In the genomic region with DNA sequence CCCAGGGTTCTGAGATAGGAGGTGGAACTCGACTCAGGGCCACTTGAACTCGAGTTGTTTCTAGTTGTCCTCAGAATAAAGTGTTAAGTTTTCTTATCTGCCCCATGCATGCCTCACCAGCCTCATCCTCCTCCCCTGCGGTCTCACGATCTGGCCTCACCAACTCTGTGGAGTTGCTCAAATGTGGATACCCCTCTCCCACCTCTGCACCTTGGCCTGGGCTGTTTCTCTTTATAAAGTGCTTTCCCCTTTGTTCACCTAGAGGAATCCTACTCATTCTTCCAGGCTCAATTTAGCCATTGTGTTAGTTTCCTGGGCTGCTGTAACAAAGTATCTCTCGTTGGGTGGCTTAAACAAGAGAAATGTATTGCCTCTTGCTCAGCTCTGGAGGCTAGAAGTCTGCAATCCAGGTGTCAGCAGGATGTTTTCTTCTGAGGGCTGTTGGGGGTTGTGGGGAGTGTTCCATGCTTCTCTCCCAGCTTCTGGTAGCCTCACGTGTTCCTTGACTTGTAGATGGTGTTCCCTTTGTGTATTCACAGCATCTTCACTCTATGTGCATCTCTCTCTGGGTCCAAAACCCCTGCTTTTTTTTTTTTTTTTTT, we compare ENCODE assay signal across 1 cellular context.
TF ChIP-seq lines count a peak whose summit lies in the region.

No MANE protein-coding gene starts in this region.

TF ChIP-seq in K562, 482 proteins besides CTCF, POLR2A, EP300 and RAD21 (continued from another document and continues in another):
- TF ChIP-seq ZNF146 (CRISPR knock-in tag; IDR thresholded peaks at IDR 0.05; ENCODE audit: unreplicated experiment) (no peak), RUNX1 (IDR thresholded peaks at IDR 0.05; ENCODE audit: low read depth) (peak; percentile 90), ELF4 (CRISPR knock-in tag; IDR thresholded peaks at IDR 0.05) (peak; percentile 64), CHD1 (IDR thresholded peaks at IDR 0.05; ENCODE audit: low read length) (no peak), ZNF232 (CRISPR knock-in tag; IDR thresholded peaks at IDR 0.05) (no peak), ZNF121 (CRISPR knock-in tag; conservative IDR thresholded peaks at IDR 0.05) (no peak), MAZ (CRISPR knock-in tag; conservative IDR thresholded peaks at IDR 0.05 in 1 of 2, IDR thresholded peaks at IDR 0.05 in 1 of 2) (0 out of 4 replicates have a peak, but pooled peaks of 1 of the 2 experiments have one; percentile 29), CREBBP (IDR thresholded peaks at IDR 0.05; ENCODE audit: low read depth, low read length) (no peak), ZNF197 (CRISPR knock-in tag; IDR thresholded peaks at IDR 0.05; ENCODE audit: low read depth) (no peak), RB1 (IDR thresholded peaks at IDR 0.05; ENCODE audit: low read depth) (no peak), GATAD2A (IDR thresholded peaks at IDR 0.05) (peak; percentile 89; the same call in 1 of the 2 replicates), MIER1 (IDR thresholded peaks at IDR 0.05; ENCODE audit: low read depth) (0 out of 2 replicates have a peak, but pooled peaks have one; percentile 39), ZNF764 (CRISPR knock-in tag; IDR thresholded peaks at IDR 0.05; ENCODE audit: low read depth) (no peak), PHF21A (IDR thresholded peaks at IDR 0.05; ENCODE audit: borderline replicate concordance, low read depth) (0 out of 2 replicates have a peak, but pooled peaks have one; percentile 66), MYBL2 (IDR thresholded peaks at IDR 0.05; ENCODE audit: low read depth) (no peak), MYBL2 (CRISPR knock-in tag; IDR thresholded peaks at IDR 0.05; ENCODE audit: borderline replicate concordance) (no peak)
- TF ChIP-seq, protein P1, sequence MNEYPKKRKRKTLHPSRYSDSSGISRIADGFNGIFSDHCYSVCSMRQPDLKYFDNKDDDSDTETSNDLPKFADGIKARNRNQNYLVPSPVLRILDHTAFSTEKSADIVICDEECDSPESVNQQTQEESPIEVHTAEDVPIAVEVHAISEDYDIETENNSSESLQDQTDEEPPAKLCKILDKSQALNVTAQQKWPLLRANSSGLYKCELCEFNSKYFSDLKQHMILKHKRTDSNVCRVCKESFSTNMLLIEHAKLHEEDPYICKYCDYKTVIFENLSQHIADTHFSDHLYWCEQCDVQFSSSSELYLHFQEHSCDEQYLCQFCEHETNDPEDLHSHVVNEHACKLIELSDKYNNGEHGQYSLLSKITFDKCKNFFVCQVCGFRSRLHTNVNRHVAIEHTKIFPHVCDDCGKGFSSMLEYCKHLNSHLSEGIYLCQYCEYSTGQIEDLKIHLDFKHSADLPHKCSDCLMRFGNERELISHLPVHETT (CRISPR knock-in tag; conservative IDR thresholded peaks at IDR 0.05 in 1 of 2, IDR thresholded peaks at IDR 0.05 in 1 of 2), result no peak
- TF ChIP-seq, protein P2, sequence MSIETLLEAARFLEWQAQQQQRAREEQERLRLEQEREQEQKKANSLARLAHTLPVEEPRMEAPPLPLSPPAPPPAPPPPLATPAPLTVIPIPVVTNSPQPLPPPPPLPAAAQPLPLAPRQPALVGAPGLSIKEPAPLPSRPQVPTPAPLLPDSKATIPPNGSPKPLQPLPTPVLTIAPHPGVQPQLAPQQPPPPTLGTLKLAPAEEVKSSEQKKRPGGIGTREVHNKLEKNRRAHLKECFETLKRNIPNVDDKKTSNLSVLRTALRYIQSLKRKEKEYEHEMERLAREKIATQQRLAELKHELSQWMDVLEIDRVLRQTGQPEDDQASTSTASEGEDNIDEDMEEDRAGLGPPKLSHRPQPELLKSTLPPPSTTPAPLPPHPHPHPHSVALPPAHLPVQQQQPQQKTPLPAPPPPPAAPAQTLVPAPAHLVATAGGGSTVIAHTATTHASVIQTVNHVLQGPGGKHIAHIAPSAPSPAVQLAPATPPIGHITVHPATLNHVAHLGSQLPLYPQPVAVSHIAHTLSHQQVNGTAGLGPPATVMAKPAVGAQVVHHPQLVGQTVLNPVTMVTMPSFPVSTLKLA (conservative IDR thresholded peaks at IDR 0.05), result peak in 1 of 2 experiments; percentile 56; a peak in 2 of 4 replicates
- TF ChIP-seq, protein P3, sequence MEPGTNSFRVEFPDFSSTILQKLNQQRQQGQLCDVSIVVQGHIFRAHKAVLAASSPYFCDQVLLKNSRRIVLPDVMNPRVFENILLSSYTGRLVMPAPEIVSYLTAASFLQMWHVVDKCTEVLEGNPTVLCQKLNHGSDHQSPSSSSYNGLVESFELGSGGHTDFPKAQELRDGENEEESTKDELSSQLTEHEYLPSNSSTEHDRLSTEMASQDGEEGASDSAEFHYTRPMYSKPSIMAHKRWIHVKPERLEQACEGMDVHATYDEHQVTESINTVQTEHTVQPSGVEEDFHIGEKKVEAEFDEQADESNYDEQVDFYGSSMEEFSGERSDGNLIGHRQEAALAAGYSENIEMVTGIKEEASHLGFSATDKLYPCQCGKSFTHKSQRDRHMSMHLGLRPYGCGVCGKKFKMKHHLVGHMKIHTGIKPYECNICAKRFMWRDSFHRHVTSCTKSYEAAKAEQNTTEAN (CRISPR knock-in tag; IDR thresholded peaks at IDR 0.05), result no peak
- TF ChIP-seq, protein P4, sequence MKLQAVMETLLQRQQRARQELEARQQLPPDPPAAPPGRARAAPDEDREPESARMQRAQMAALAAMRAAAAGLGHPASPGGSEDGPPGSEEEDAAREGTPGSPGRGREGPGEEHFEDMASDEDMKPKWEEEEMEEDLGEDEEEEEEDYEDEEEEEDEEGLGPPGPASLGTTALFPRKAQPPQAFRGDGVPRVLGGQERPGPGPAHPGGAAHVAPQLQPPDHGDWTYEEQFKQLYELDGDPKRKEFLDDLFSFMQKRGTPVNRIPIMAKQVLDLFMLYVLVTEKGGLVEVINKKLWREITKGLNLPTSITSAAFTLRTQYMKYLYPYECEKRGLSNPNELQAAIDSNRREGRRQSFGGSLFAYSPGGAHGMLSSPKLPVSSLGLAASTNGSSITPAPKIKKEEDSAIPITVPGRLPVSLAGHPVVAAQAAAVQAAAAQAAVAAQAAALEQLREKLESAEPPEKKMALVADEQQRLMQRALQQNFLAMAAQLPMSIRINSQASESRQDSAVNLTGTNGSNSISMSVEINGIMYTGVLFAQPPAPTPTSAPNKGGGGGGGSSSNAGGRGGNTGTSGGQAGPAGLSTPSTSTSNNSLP (IDR thresholded peaks at IDR 0.05; ENCODE audit: borderline replicate concordance, low read depth, low read length), result peak; percentile 33; the same call in 1 of the 2 replicates
- TF ChIP-seq, protein P5, sequence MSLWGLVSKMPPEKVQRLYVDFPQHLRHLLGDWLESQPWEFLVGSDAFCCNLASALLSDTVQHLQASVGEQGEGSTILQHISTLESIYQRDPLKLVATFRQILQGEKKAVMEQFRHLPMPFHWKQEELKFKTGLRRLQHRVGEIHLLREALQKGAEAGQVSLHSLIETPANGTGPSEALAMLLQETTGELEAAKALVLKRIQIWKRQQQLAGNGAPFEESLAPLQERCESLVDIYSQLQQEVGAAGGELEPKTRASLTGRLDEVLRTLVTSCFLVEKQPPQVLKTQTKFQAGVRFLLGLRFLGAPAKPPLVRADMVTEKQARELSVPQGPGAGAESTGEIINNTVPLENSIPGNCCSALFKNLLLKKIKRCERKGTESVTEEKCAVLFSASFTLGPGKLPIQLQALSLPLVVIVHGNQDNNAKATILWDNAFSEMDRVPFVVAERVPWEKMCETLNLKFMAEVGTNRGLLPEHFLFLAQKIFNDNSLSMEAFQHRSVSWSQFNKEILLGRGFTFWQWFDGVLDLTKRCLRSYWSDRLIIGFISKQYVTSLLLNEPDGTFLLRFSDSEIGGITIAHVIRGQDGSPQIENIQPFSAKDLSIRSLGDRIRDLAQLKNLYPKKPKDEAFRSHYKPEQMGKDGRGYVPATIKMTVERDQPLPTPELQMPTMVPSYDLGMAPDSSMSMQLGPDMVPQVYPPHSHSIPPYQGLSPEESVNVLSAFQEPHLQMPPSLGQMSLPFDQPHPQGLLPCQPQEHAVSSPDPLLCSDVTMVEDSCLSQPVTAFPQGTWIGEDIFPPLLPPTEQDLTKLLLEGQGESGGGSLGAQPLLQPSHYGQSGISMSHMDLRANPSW (CRISPR knock-in tag; IDR thresholded peaks at IDR 0.05), result no peak
- TF ChIP-seq, protein P6, sequence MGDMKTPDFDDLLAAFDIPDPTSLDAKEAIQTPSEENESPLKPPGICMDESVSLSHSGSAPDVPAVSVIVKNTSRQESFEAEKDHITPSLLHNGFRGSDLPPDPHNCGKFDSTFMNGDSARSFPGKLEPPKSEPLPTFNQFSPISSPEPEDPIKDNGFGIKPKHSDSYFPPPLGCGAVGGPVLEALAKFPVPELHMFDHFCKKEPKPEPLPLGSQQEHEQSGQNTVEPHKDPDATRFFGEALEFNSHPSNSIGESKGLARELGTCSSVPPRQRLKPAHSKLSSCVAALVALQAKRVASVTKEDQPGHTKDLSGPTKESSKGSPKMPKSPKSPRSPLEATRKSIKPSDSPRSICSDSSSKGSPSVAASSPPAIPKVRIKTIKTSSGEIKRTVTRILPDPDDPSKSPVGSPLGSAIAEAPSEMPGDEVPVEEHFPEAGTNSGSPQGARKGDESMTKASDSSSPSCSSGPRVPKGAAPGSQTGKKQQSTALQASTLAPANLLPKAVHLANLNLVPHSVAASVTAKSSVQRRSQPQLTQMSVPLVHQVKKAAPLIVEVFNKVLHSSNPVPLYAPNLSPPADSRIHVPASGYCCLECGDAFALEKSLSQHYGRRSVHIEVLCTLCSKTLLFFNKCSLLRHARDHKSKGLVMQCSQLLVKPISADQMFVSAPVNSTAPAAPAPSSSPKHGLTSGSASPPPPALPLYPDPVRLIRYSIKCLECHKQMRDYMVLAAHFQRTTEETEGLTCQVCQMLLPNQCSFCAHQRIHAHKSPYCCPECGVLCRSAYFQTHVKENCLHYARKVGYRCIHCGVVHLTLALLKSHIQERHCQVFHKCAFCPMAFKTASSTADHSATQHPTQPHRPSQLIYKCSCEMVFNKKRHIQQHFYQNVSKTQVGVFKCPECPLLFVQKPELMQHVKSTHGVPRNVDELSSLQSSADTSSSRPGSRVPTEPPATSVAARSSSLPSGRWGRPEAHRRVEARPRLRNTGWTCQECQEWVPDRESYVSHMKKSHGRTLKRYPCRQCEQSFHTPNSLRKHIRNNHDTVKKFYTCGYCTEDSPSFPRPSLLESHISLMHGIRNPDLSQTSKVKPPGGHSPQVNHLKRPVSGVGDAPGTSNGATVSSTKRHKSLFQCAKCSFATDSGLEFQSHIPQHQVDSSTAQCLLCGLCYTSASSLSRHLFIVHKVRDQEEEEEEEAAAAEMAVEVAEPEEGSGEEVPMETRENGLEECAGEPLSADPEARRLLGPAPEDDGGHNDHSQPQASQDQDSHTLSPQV (IDR thresholded peaks at IDR 0.05), result peak; percentile 85
- TF ChIP-seq, protein P7, sequence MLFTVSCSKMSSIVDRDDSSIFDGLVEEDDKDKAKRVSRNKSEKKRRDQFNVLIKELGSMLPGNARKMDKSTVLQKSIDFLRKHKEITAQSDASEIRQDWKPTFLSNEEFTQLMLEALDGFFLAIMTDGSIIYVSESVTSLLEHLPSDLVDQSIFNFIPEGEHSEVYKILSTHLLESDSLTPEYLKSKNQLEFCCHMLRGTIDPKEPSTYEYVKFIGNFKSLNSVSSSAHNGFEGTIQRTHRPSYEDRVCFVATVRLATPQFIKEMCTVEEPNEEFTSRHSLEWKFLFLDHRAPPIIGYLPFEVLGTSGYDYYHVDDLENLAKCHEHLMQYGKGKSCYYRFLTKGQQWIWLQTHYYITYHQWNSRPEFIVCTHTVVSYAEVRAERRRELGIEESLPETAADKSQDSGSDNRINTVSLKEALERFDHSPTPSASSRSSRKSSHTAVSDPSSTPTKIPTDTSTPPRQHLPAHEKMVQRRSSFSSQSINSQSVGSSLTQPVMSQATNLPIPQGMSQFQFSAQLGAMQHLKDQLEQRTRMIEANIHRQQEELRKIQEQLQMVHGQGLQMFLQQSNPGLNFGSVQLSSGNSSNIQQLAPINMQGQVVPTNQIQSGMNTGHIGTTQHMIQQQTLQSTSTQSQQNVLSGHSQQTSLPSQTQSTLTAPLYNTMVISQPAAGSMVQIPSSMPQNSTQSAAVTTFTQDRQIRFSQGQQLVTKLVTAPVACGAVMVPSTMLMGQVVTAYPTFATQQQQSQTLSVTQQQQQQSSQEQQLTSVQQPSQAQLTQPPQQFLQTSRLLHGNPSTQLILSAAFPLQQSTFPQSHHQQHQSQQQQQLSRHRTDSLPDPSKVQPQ (CRISPR knock-in tag; IDR thresholded peaks at IDR 0.05; ENCODE audit: borderline replicate concordance), result no peak
- TF ChIP-seq, protein P8, sequence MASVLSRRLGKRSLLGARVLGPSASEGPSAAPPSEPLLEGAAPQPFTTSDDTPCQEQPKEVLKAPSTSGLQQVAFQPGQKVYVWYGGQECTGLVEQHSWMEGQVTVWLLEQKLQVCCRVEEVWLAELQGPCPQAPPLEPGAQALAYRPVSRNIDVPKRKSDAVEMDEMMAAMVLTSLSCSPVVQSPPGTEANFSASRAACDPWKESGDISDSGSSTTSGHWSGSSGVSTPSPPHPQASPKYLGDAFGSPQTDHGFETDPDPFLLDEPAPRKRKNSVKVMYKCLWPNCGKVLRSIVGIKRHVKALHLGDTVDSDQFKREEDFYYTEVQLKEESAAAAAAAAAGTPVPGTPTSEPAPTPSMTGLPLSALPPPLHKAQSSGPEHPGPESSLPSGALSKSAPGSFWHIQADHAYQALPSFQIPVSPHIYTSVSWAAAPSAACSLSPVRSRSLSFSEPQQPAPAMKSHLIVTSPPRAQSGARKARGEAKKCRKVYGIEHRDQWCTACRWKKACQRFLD (CRISPR knock-in tag; IDR thresholded peaks at IDR 0.05), result peak; percentile 73
